In genomic region chr2:160269803-160270570, GRCh38 we compare ENCODE assay signal across 8 cellular contexts.
DNase-seq lines count a peak whose midpoint lies in the region; ATAC-seq lines count a peak whose summit lies in the region.

No MANE protein-coding gene starts in this region.

- peak; percentile 96 for DNase-seq in Daoy (ENCODE audit: low read depth)
- peak; percentile 90 for DNase-seq in MG63
- DNase-seq in T-helper 2 cell, result peak; percentile 37 to 81 (median 47)
- peak in 57 of 58 donors; percentile 23 to 84 (median 67) for DNase-seq in anterior cingulate cortex (lab: John Stamatoyannopoulos, UW)
- peak; percentile 89 for DNase-seq in hepatic stellate cell (ENCODE audit: low spot score)
- DNase-seq in pulmonary artery endothelial cell (ENCODE audit: low read depth, low spot score), result peak; percentile 63

- H3K9me3 ChIP-seq in MG63, result no peaks in the 10 kb centered on the region

- H3K27ac ChIP-seq in urinary bladder (ENCODE audit: low read depth), result peak overlapping the region; percentile 93

- under 1% methylated on average over 53 of the region's 53 CpGs for WGBS in urinary bladder

- no peaks in the 10 kb centered on the region for H3K4me1 ChIP-seq in urinary bladder (ENCODE audit: insufficient read depth)

- H3K36me3 ChIP-seq in MG63 (peaks cover 46% of the 10 kb centered on the region), urinary bladder (ENCODE audit: insufficient read depth) (no peaks in the 10 kb centered on the region)

- ATAC-seq in GM21825 (IDR thresholded peaks at IDR 0.05; ENCODE audit: unreplicated experiment), result peak; percentile 90

- H3K27me3 ChIP-seq in MG63, result no peaks in the 10 kb centered on the region

- peak overlapping the region; percentile 8 for H3K4me3 ChIP-seq in MG63
- H3K4me3 ChIP-seq in urinary bladder (ENCODE audit: low read depth, low read length), result peak overlapping the region; percentile 30

Comparison
In these comparisons a context has a peak if more than half of its experiments do, and no peak if none do; other contexts are left out.
1. Peak in every context shown above with its lines: DNase-seq, ATAC-seq, H3K4me3 ChIP-seq and H3K27ac ChIP-seq.